19 cellular contexts compared by ENCODE assay signal in genomic region chr9:86405086-86405491, GRCh38. TPM values are rescaled to one million over a fixed set of nuclear protein-coding genes. Genes with fewer than 3 reads are reported as not detected.
DNase-seq lines count a peak whose midpoint lies in the region; ATAC-seq and TF ChIP-seq lines count a peak whose summit lies in the region.
"Had no signal": no experiment of that assay in that cellular context is flagged by ENCODE, and none has a peak within 500 bp of the region (broad histone marks: within the 10 kb centered on the region; RNA-seq: fewer than 3 reads in every experiment).

No MANE protein-coding gene starts in this region.

- H3K4me3 Mint-ChIP-seq in endodermal cell = no peak overlapping the region
- H3K4me3 Mint-ChIP-seq: B cell; effector memory CD8-positive, alpha-beta T cell; naive B cell had no signal

- H3K9me3 Mint-ChIP-seq in endodermal cell = no peaks in the 10 kb centered on the region
- H3K9me3 Mint-ChIP-seq: effector memory CD8-positive, alpha-beta T cell; naive B cell had no signal

- no peak for TF ChIP-seq POLR2A in right lobe of liver (IDR thresholded peaks at IDR 0.05)
- peak in 1 of 2 donors; percentile 9 for TF ChIP-seq POLR2A in thyroid gland (IDR thresholded peaks at IDR 0.05)

- H3K36me3 ChIP-seq in endodermal cell (ENCODE audit: control insufficient read depth, insufficient read depth, low read length) (no peaks in the 10 kb centered on the region), right lobe of liver (no peaks in the 10 kb centered on the region), thyroid gland (no peaks in the 10 kb centered on the region)
- H3K36me3 ChIP-seq: ovary had no signal

- H3K27ac ChIP-seq in endodermal cell (ENCODE audit: low read depth, low read length) (no peak overlapping the region), right lobe of liver (peak overlapping the region in 2 of 3 donors; percentile 87 to 95), thyroid gland (peak overlapping the region in 2 of 3 donors; percentile 9 to 68)
- H3K27ac ChIP-seq: ovary had no signal

- no peaks in the 10 kb centered on the region for H3K36me3 Mint-ChIP-seq in endodermal cell (ENCODE audit: low read depth)
- H3K36me3 Mint-ChIP-seq: naive B cell had no signal

- H3K27me3 ChIP-seq in endodermal cell (ENCODE audit: control insufficient read depth, insufficient read depth, low read length, poor library complexity, severe bottlenecking) = peaks cover 25% of the 10 kb centered on the region
- no peaks in the 10 kb centered on the region for H3K27me3 ChIP-seq in right lobe of liver
- no peaks in the 10 kb centered on the region for H3K27me3 ChIP-seq in thyroid gland
- H3K27me3 ChIP-seq: ovary had no signal

- no peak overlapping the region for H3K9ac ChIP-seq in endodermal cell (ENCODE audit: extremely low read depth, low read length, poor library complexity, severe bottlenecking)

- TF ChIP-seq CTCF in endodermal cell (conservative IDR thresholded peaks at IDR 0.05) = no peak
- no peak for TF ChIP-seq CTCF in right lobe of liver (IDR thresholded peaks at IDR 0.05)
- TF ChIP-seq CTCF in thyroid gland (IDR thresholded peaks at IDR 0.05) = no peak

- 60 to 82% methylated on average over 1 to 2 of the region's 2 CpGs for WGBS in endodermal cell (ENCODE audit: insufficient coverage in 1 of 2, insufficient read length in 1 of 2), 2 experiments
- 42% methylated on average over 2 of the region's 2 CpGs for WGBS in right lobe of liver (ENCODE audit: insufficient coverage, low coverage, low lambda C conversion rate, missing lambda C conversion rate)
- WGBS in thyroid gland, 2 donors = 56 to 60% methylated on average over 2 of the region's 2 CpGs

- DNase-seq in NCI-H69 (lab: John Stamatoyannopoulos, UW) (peak; percentile 14), endodermal cell (no peak), right lobe of liver (peak in 1 of 3 donors; percentile 63), thyroid gland (no peak), AML-193 (lab: John Stamatoyannopoulos, UW) (no peak), DMS 273 treated with DMSO at 0.1 percent for 48 hours (lab: John Stamatoyannopoulos, UW) (no peak), 8988T (no peak)
- DNase-seq: activated CD8-positive, alpha-beta memory T cell treated with anti-CD3 and anti-CD28 coated beads, Interleukin-2, amount 50 U/mL, for 48 hours; activated gamma-delta T cell; cerebellar nuclear complex; effector memory CD8-positive, alpha-beta T cell; Karpas-422; naive B cell; NCI-H1105; ovary; stimulated activated CD4-positive, alpha-beta T cell treated with anti-CD3 and anti-CD28 coated beads, Interleukin-4, amount 100 ng/mL, for 1 hour had no signal

- peaks cover 59% of the 10 kb centered on the region for H3K27me3 Mint-ChIP-seq in endodermal cell (ENCODE audit: insufficient read depth)

- H3K4me3 ChIP-seq in endodermal cell (ENCODE audit: low read length) (peak overlapping the region; percentile 3), right lobe of liver (no peak overlapping the region), thyroid gland (replicated peaks in 1 of 3) (no peak overlapping the region)
- H3K4me3 ChIP-seq: ovary, skin epidermis had no signal

- no peak overlapping the region for H3K27ac Mint-ChIP-seq in endodermal cell
- H3K27ac Mint-ChIP-seq: B cell; effector memory CD8-positive, alpha-beta T cell; naive B cell had no signal

- peaks cover 28% of the 10 kb centered on the region for H3K4me1 Mint-ChIP-seq in endodermal cell
- H3K4me1 Mint-ChIP-seq: B cell had no signal

- H3K9me3 ChIP-seq in endodermal cell (ENCODE audit: control insufficient read depth, low read length) (no peaks in the 10 kb centered on the region), right lobe of liver (no peaks in the 10 kb centered on the region), thyroid gland (no peaks in the 10 kb centered on the region)
- H3K9me3 ChIP-seq: Caco-2, ovary had no signal

- intact Hi-C loops in right lobe of liver (cut with DNase I) = no loop called here
- intact Hi-C loops in thyroid gland (cut with DNase I) = no loop called here

- H3K4me1 ChIP-seq in endodermal cell (ENCODE audit: control insufficient read depth, insufficient read depth, low read length) (peaks cover 7% of the 10 kb centered on the region), right lobe of liver (peaks cover 0 to 51% (median 21%) of the 10 kb centered on the region in 4 donors), thyroid gland (peaks cover 27 to 28% of the 10 kb centered on the region in 2 donors)

- ATAC-seq in right lobe of liver = peak; percentile 73 to 88 (median 78)
- ATAC-seq: effector memory CD8-positive, alpha-beta T cell had no signal

RNA-seq across cellular contexts. Expression of gene TUT7, which starts 50.9 kb away (rescaled TPM):
- total RNA-seq in endodermal cell (10 to 100 TPM; 25.8 to 38.3 TPM), right lobe of liver (10 to 100 TPM; 22.5 to 46.7 (median 31.6) TPM), thyroid gland (10 to 100 TPM; 32.0 to 40.6 (median 33.7) TPM)
- polyA plus RNA-seq in endodermal cell (2013, experiment 1 of 2) = 14.5 TPM
- 19.5 TPM for polyA plus RNA-seq in endodermal cell (2013, experiment 2 of 2)
